8 cellular contexts compared by ENCODE assay signal in the genomic region with DNA sequence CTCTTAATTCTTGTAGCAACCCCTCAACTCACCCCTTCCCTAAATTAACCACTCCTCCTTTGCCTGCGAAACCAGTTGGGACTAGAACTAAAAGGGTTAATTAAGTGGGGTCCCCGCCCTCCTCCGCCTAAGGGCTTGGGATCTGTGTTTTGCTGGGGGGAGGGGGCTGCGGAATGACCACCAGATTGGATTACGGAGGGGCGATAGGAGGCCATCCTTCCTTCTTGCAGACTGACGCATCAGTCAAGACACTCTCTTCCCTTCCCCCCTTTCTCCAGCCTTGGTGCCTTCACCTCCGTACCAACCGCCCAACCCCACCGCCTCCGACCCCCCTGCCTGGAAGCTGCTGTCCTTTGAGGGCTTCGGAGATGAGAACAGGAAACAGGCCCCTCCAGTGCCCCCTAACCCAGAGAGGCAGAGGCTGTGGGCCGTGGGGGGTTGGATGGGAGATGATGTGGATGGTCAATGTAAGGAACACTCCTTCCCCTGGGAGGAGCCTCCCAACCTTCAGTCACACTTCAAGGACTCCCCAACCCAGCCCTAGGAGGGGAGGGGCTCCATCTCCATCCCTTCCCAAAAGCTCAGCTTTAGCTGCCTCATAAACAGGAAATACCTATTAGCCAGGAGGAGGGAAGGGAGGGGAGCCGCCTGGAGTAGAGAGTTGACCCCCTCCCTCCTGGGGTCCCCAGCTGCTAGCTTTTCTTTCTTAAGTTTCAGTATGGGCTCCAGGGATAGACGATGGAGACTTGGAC. TPM values are rescaled to one million over a fixed set of nuclear protein-coding genes. Genes with fewer than 3 reads are reported as not detected.
DNase-seq lines count a peak whose midpoint lies in the region; ATAC-seq and TF ChIP-seq lines count a peak whose summit lies in the region.

No MANE protein-coding gene starts in this region.

- H3K27ac ChIP-seq in DOHH2 (ENCODE audit: low read depth, low read length) = peak overlapping the region; percentile 86
- H3K27ac ChIP-seq in rectal smooth muscle tissue (ENCODE audit: low read depth, low read length) = peak overlapping the region; percentile 100

- H3F3A ChIP-seq in DOHH2 (ENCODE audit: control insufficient read depth, insufficient read depth) = peaks cover 38% of the 10 kb centered on the region

- H3K4me1 ChIP-seq in DOHH2 (ENCODE audit: control insufficient read depth, low read length) (peaks cover 46% of the 10 kb centered on the region), rectal smooth muscle tissue (ENCODE audit: control insufficient read depth, insufficient read depth, low read length) (peaks cover 26% of the 10 kb centered on the region)

- peak overlapping the region; percentile 97 for H3K4me3 ChIP-seq in DOHH2 (ENCODE audit: low read length)
- peak overlapping the region; percentile 65 for H3K4me3 ChIP-seq in astrocyte of the cerebellum (ENCODE audit: low read depth, low read length)
- peak overlapping the region; percentile 94 for H3K4me3 ChIP-seq in rectal smooth muscle tissue (ENCODE audit: low read length)

- DNase-seq in M059J (ENCODE audit: low read depth) = peak; percentile 62
- DNase-seq in astrocyte of the cerebellum (ENCODE audit: low read depth) = no peak
- DNase-seq in hypothalamus (lab: John Stamatoyannopoulos, UW) = peak in 38 of 51 donors; percentile 7 to 74 (median 43)

- TF ChIP-seq CTCF in DOHH2 (IDR thresholded peaks at IDR 0.05; ENCODE audit: low read depth, low read length, poor library complexity, severe bottlenecking) (no peak), astrocyte of the cerebellum (IDR thresholded peaks at IDR 0.05; ENCODE audit: low read depth, low read length, missing control alignments) (no peak)

- H3K9me3 ChIP-seq in DOHH2 (ENCODE audit: control insufficient read depth, insufficient read depth, low read length) = no peaks in the 10 kb centered on the region

- H4K20me1 ChIP-seq in DOHH2 (ENCODE audit: control insufficient read depth, insufficient read depth, low read depth, low read length) = no peaks in the 10 kb centered on the region

- in situ Hi-C loops in astrocyte of the cerebellum (cut with HindIII; ENCODE audit: low sequenced_read_pairs) = no loop called here

- no peaks in the 10 kb centered on the region; the same call in 1 of the 2 replicates for H3K36me3 ChIP-seq in DOHH2 (ENCODE audit: control insufficient read depth, low read length)
- no peaks in the 10 kb centered on the region for H3K36me3 ChIP-seq in rectal smooth muscle tissue (ENCODE audit: control insufficient read depth, insufficient read depth, low read length)

- ATAC-seq in HG03025 (IDR thresholded peaks at IDR 0.05; ENCODE audit: low FRiP score, unreplicated experiment) (no peak), GM18858 (IDR thresholded peaks at IDR 0.05; ENCODE audit: unreplicated experiment) (no peak), GM19467 (IDR thresholded peaks at IDR 0.05; ENCODE audit: unreplicated experiment) (no peak)

- H3K27me3 ChIP-seq in DOHH2 (ENCODE audit: control insufficient read depth, low read length) (no peaks in the 10 kb centered on the region), rectal smooth muscle tissue (ENCODE audit: control insufficient read depth, insufficient read depth, low read length) (no peaks in the 10 kb centered on the region)

- H3K9ac ChIP-seq in rectal smooth muscle tissue (ENCODE audit: low read length) = peak overlapping the region; percentile 94

- H3K9me2 ChIP-seq in DOHH2 (replicated peaks; ENCODE audit: control insufficient read depth, low read length) = no peaks in the 10 kb centered on the region

- H3K79me2 ChIP-seq in DOHH2 (ENCODE audit: control insufficient read depth, low read length) = peaks cover 48% of the 10 kb centered on the region

- H3K4me2 ChIP-seq in DOHH2 (ENCODE audit: low read length) = peak overlapping the region; percentile 99

RNA-seq across cellular contexts. Expression of a gene that starts 1.0 kb away (rescaled TPM):
- total RNA-seq in M059J (2014; rRNA removed; shearing (Covaris generic)) = 19.2 and 25.0 TPM in 2 replicates

RNA-seq across cellular contexts. Expression of a gene that starts 11.7 kb away (rescaled TPM):
- total RNA-seq in M059J (2014; rRNA removed; shearing (Covaris generic)) = 14.7 and 15.1 TPM in 2 replicates

RNA-seq across cellular contexts. Expression of a gene that starts 31.0 kb away (rescaled TPM):
- total RNA-seq in M059J (2014; rRNA removed; shearing (Covaris generic)) = 50.7 and 63.0 TPM in 2 replicates

RNA-seq across cellular contexts. Expression of a gene that starts 56.0 kb away (rescaled TPM):
- total RNA-seq in M059J (2014; rRNA removed; shearing (Covaris generic)) = 10.6 and 19.8 TPM in 2 replicates
